In the genomic region with DNA sequence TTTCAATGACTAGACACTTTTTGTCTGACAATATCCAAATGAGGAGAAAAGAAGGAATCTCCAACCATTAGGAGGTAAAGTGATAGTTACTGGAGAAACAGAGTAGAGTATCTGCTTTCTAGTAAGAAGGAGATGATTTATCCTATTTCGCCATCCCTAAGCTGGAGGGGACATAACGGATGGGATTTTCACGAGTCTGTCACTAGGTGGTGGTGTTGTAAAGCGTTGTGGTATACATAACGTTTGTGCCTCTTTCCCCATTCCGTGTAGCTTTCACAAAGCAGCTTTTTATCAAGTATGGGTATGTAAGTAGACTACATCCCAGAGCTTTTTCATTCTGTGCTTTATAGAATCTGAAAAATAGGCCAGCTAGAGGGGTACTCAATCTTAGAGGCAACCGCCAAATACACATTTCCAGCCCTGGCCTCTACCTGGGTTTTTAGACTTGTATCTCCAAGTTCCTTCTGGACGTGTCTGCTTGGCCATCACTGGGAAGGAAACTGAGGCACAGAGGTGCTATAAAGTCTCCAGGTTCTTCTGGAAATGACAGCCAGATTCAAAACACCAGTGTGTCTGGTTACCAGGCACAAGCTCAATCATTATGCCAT, we compare ENCODE assay signal across 7 cellular contexts. TPM values are rescaled to one million over a fixed set of nuclear protein-coding genes. Genes with fewer than 3 reads are reported as not detected.
DNase-seq lines count a peak whose midpoint lies in the region; ATAC-seq and TF ChIP-seq lines count a peak whose summit lies in the region.

No MANE protein-coding gene starts in this region.

- no peaks in the 10 kb centered on the region for H3K36me3 ChIP-seq in tibial artery

- H3K4me3 ChIP-seq in tibial artery = no peak overlapping the region

- peak; percentile 81 for ATAC-seq in HG03354 (IDR thresholded peaks at IDR 0.05; ENCODE audit: poor library complexity, severe bottlenecking, unreplicated experiment)

- H3K9me3 ChIP-seq in tibial artery = no peaks in the 10 kb centered on the region

- H3K27ac ChIP-seq in tibial artery = no peak overlapping the region

- DNase-seq in GM10266 (ENCODE audit: extremely low spot score) (peak; percentile 81), NCI-H446 treated with DMSO at 0.1 percent for 48 hours (lab: John Stamatoyannopoulos, UW) (peak; percentile 2), epidermal melanocyte (ENCODE audit: insufficient read length, low spot score) (peak; percentile 89), mucosa of gallbladder (ENCODE audit: low spot score) (peak; percentile 65), tibial artery (no peak)
- peak; percentile 47 to 58 for DNase-seq in activated CD4-positive, alpha-beta T cell treated with anti-CD3 and anti-CD28 coated beads for 4 hours

- intact Hi-C loops in tibial artery (cut with DNase I; ENCODE audit: low total_unique reads) = loop anchor here (2.0 kb wide), 1 partner anchor 177 kb away; no protein-coding TSS in a partner anchor

- peaks cover 0 to 10% (median 2%) of the 10 kb centered on the region in 4 donors for H3K4me1 ChIP-seq in tibial artery

- TF ChIP-seq CTCF in GM10266 (IDR thresholded peaks at IDR 0.05; ENCODE audit: control insufficient read depth, insufficient read depth, low read depth, missing control alignments) = peak; percentile 81
- TF ChIP-seq CTCF in tibial artery (IDR thresholded peaks at IDR 0.05) = peak; percentile 80 to 83

- no peaks in the 10 kb centered on the region for H3K27me3 ChIP-seq in tibial artery

RNA-seq across cellular contexts. Expression of a gene that starts 33.3 kb away (rescaled TPM):
- 43.1 TPM for total RNA-seq in mucosa of gallbladder

Comparison
In these comparisons a context has a peak if more than half of its experiments do, and no peak if none do; other contexts are left out.
1. DNase-seq: peak in GM10266 (single experiment), NCI-H446 treated with DMSO at 0.1 percent for 48 hours (single experiment), activated CD4-positive, alpha-beta T cell treated with anti-CD3 and anti-CD28 coated beads for 4 hours (2 of 2), epidermal melanocyte (single experiment) and mucosa of gallbladder (single experiment); none in tibial artery (0 of 2).